ENCODE assay signal across 8 cellular contexts in genomic region chr19:23394481-23394880, GRCh38. TPM values are rescaled to one million over a fixed set of nuclear protein-coding genes. Genes with fewer than 3 reads are reported as not detected.
A peak's percentile ranks its signal among the peaks of the same experiment; 100 is the strongest.
DNase-seq lines count a peak whose midpoint lies in the region; ATAC-seq and TF ChIP-seq lines count a peak whose summit lies in the region.
"Not testable (repeated sequence)": the region's sequence is repeated elsewhere in the genome, so short reads cannot be mapped to it uniquely, and the experiment has no call there.

No MANE protein-coding gene starts in this region.

- not testable (repeated sequence) for ATAC-seq in activated naive CD8-positive, alpha-beta T cell treated with anti-CD3 and anti-CD28 coated beads, Interleukin-2, amount 50 U/mL, for 24 hours

- peaks cover 41% of the 10 kb centered on the region for H3K4me1 Mint-ChIP-seq in activated naive CD8-positive, alpha-beta T cell treated with anti-CD3 and anti-CD28 coated beads, Interleukin-2, amount 50 U/mL, for 24 hours

- peak overlapping the region; percentile 86 for H3K4me2 ChIP-seq in parathyroid adenoma (ENCODE audit: low read length)

- peak overlapping the region; percentile 90 for H3K9ac ChIP-seq in parathyroid adenoma

- peaks cover 16% of the 10 kb centered on the region for H3K9me3 Mint-ChIP-seq in activated naive CD8-positive, alpha-beta T cell treated with anti-CD3 and anti-CD28 coated beads, Interleukin-2, amount 50 U/mL, for 24 hours

- DNase-seq in DMS53 (lab: John Stamatoyannopoulos, UW) = peak; percentile 57
- peak; percentile 21 for DNase-seq in NCI-H146 (lab: John Stamatoyannopoulos, UW)
- DNase-seq in activated CD4-positive, CD25-positive, alpha-beta regulatory T cell treated with anti-CD3 and anti-CD28 coated beads, Interleukin-2, amount 50 U/mL, for 16 hours (ENCODE audit: low read depth, low spot score) = peak; percentile 8
- DNase-seq in activated naive CD8-positive, alpha-beta T cell treated with anti-CD3 and anti-CD28 coated beads, Interleukin-2, amount 50 U/mL, for 24 hours = peak; percentile 39
- not testable (repeated sequence) for DNase-seq in epithelial cell of proximal tubule (ENCODE audit: low read depth)
- DNase-seq in kidney tubule cell (ENCODE audit: low spot score) = peak; percentile 50
- DNase-seq in substantia nigra (lab: John Stamatoyannopoulos, UW) = peak in 3 of 49 donors; percentile 2 to 5 (median 3)

- H3K27me3 Mint-ChIP-seq in activated naive CD8-positive, alpha-beta T cell treated with anti-CD3 and anti-CD28 coated beads, Interleukin-2, amount 50 U/mL, for 24 hours = not testable (repeated sequence)

- not testable (repeated sequence) for H3K9me3 ChIP-seq in parathyroid adenoma (ENCODE audit: control insufficient read depth, low read length)

- not testable (repeated sequence) for H3K27me3 ChIP-seq in parathyroid adenoma (ENCODE audit: control insufficient read depth, insufficient read depth, low read length)

- H3K4me1 ChIP-seq in parathyroid adenoma = peaks cover 15% of the 10 kb centered on the region

- peak overlapping the region; percentile 94 for H3K4me3 ChIP-seq in epithelial cell of proximal tubule (ENCODE audit: low read depth, low read length)
- H3K4me3 ChIP-seq in parathyroid adenoma (ENCODE audit: low read depth, low read length) = peak overlapping the region; percentile 96

- H3K27ac ChIP-seq in parathyroid adenoma (peak overlapping the region; percentile 94), substantia nigra (ENCODE audit: low read depth, low read length, poor library complexity, severe bottlenecking) (peak overlapping the region; percentile 86)

- not testable (repeated sequence) for TF ChIP-seq CTCF in epithelial cell of proximal tubule (conservative IDR thresholded peaks at IDR 0.05; ENCODE audit: low read depth, low read length); parathyroid adenoma (IDR thresholded peaks at IDR 0.05)

- H3K27ac Mint-ChIP-seq in activated naive CD8-positive, alpha-beta T cell treated with anti-CD3 and anti-CD28 coated beads, Interleukin-2, amount 50 U/mL, for 24 hours = peak overlapping the region; percentile 95

- peaks cover 38% of the 10 kb centered on the region for H3K36me3 Mint-ChIP-seq in activated naive CD8-positive, alpha-beta T cell treated with anti-CD3 and anti-CD28 coated beads, Interleukin-2, amount 50 U/mL, for 24 hours (ENCODE audit: low read depth)

- peak overlapping the region; percentile 95 for H3K4me3 Mint-ChIP-seq in activated naive CD8-positive, alpha-beta T cell treated with anti-CD3 and anti-CD28 coated beads, Interleukin-2, amount 50 U/mL, for 24 hours

- not testable (repeated sequence) for H3K36me3 ChIP-seq in parathyroid adenoma (ENCODE audit: control insufficient read depth, insufficient read depth, low read length)

- H2AFZ ChIP-seq in parathyroid adenoma = peak overlapping the region; percentile 82

- peaks cover 27% of the 10 kb centered on the region for H3K79me2 ChIP-seq in parathyroid adenoma

RNA-seq across cellular contexts. Expression of gene ZNF91, which starts 0.8 kb away (rescaled TPM):
- total RNA-seq in epithelial cell of proximal tubule = 12.6 and 22.1 TPM in 2 replicates
